ENCODE assay signal across 8 cellular contexts in genomic region chr1:78331799-78332198, GRCh38.
"Had no signal": no experiment of that assay in that cellular context is flagged by ENCODE, and none has a peak within 500 bp of the region (broad histone marks: within the 10 kb centered on the region; RNA-seq: fewer than 3 reads in every experiment).

No MANE protein-coding gene starts in this region.

- H3K4me1 Mint-ChIP-seq: H9 had no signal

- H3K27ac Mint-ChIP-seq: H9 had no signal

- H3K27ac ChIP-seq: GM23248 had no signal

- H3K4me3 Mint-ChIP-seq: H9 had no signal

- ATAC-seq: K562 had no signal

- DNase-seq: GM23248, H9, HCEC 1CT, IMR-90, KG1 had no signal

- FAIRE-seq: H1, HTR-8/SVneo, K562 had no signal

- H3K4me3 ChIP-seq: GM23248, K562 had no signal
